Comparison of ENCODE assay signal across 2 cellular contexts in the genomic region with DNA sequence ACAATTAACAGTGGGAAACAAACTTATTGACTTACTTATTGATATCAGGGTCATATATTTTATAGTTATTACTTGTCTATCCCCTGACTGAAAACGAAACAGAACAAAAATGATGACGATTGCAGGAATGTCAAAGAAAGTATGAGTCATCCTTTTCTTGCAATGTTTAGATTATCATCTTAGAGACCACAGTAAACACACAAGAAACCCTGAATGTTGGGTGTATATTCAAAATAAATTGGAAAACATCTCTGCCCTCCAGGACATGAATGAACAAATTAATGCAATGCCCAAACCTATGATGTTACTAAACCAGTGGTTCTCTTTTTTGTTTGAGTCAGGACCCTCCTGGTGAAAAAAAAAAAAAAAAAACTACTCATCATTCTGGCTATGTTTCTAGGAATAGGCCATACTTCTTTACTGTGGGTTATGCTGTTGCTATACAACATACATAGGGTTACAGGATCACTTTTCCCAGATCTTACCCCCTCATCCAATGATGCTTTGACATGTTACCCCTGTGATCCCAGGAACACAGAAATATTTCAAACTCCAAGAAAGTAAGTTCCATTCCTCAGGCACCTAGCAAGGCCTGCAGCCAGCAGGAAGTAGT.
TF ChIP-seq lines count a peak whose summit lies in the region.

No MANE protein-coding gene starts in this region.

TF ChIP-seq in IMR-90, 13 proteins besides CTCF, POLR2A, EP300 and RAD21:
- TF ChIP-seq BHLHE40 (IDR thresholded peaks at IDR 0.05; ENCODE audit: low read depth, low read length) (peak; percentile 57; the same call in 1 of the 2 replicates), CHD1 (IDR thresholded peaks at IDR 0.05; ENCODE audit: low read depth, low read length) (no peak), MXI1 (IDR thresholded peaks at IDR 0.05; ENCODE audit: borderline replicate concordance, low read depth, low read length) (no peak), RFX5 (IDR thresholded peaks at IDR 0.05; ENCODE audit: low read depth, low read length) (no peak), RCOR1 (IDR thresholded peaks at IDR 0.05; ENCODE audit: insufficient replicate concordance, low read length) (no peak), NFE2L2 (IDR thresholded peaks at IDR 0.05; ENCODE audit: low read depth, low read length) (peak; percentile 76; the same call in 1 of the 2 replicates), MAZ (IDR thresholded peaks at IDR 0.05; ENCODE audit: borderline replicate concordance, low read depth, low read length) (no peak), MAFK (IDR thresholded peaks at IDR 0.05; ENCODE audit: low read depth, low read length) (peak; percentile 98), FOS (IDR thresholded peaks at IDR 0.05; ENCODE audit: low read depth, low read length) (peak; percentile 100), CEBPB (IDR thresholded peaks at IDR 0.05; ENCODE audit: low read depth, low read length) (peak; percentile 67), SMC3 (IDR thresholded peaks at IDR 0.05; ENCODE audit: low read depth, low read length) (no peak)
- TF ChIP-seq, protein P1, sequence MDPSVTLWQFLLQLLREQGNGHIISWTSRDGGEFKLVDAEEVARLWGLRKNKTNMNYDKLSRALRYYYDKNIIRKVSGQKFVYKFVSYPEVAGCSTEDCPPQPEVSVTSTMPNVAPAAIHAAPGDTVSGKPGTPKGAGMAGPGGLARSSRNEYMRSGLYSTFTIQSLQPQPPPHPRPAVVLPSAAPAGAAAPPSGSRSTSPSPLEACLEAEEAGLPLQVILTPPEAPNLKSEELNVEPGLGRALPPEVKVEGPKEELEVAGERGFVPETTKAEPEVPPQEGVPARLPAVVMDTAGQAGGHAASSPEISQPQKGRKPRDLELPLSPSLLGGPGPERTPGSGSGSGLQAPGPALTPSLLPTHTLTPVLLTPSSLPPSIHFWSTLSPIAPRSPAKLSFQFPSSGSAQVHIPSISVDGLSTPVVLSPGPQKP (IDR thresholded peaks at IDR 0.05; ENCODE audit: borderline replicate concordance, low read depth, low read length) = no peak
- TF ChIP-seq, protein P2, sequence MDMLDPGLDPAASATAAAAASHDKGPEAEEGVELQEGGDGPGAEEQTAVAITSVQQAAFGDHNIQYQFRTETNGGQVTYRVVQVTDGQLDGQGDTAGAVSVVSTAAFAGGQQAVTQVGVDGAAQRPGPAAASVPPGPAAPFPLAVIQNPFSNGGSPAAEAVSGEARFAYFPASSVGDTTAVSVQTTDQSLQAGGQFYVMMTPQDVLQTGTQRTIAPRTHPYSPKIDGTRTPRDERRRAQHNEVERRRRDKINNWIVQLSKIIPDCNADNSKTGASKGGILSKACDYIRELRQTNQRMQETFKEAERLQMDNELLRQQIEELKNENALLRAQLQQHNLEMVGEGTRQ (IDR thresholded peaks at IDR 0.05; ENCODE audit: low read depth, low read length) = no peak

TF ChIP-seq in HepG2, 621 proteins besides CTCF, POLR2A, EP300 and RAD21:
- TF ChIP-seq ZNF329 (CRISPR knock-in tag; IDR thresholded peaks at IDR 0.05; ENCODE audit: low read depth) (no peak), THAP11 (CRISPR knock-in tag; IDR thresholded peaks at IDR 0.05) (no peak), MXD4 (CRISPR knock-in tag; IDR thresholded peaks at IDR 0.05) (no peak), FOXA1 (IDR thresholded peaks at IDR 0.05) (no peak), FOXA1 (CRISPR knock-in tag; IDR thresholded peaks at IDR 0.05) (no peak), SRSF9 (IDR thresholded peaks at IDR 0.05; ENCODE audit: borderline replicate concordance, insufficient read depth, low read depth, low read length, poor library complexity, severe bottlenecking) (no peak), REPIN1 (CRISPR knock-in tag; IDR thresholded peaks at IDR 0.05; ENCODE audit: borderline replicate concordance, low read depth) (no peak), ZNF230 (CRISPR knock-in tag; IDR thresholded peaks at IDR 0.05) (no peak), ZNF781 (CRISPR knock-in tag; IDR thresholded peaks at IDR 0.05; ENCODE audit: borderline replicate concordance, not compliant biosample characterization) (no peak), PAWR (CRISPR knock-in tag; IDR thresholded peaks at IDR 0.05; ENCODE audit: borderline replicate concordance) (no peak), TOE1 (CRISPR knock-in tag; IDR thresholded peaks at IDR 0.05) (no peak), FOSL1 (CRISPR knock-in tag; IDR thresholded peaks at IDR 0.05; ENCODE audit: borderline replicate concordance) (no peak), ZNF674 (CRISPR knock-in tag; IDR thresholded peaks at IDR 0.05; ENCODE audit: low read depth) (no peak), ATF7 (IDR thresholded peaks at IDR 0.05) (0 out of 2 replicates have a peak, but pooled peaks have one; percentile 3), ATF7 (CRISPR knock-in tag; IDR thresholded peaks at IDR 0.05) (no peak), ZC3H13 (CRISPR knock-in tag; IDR thresholded peaks at IDR 0.05) (no peak), MAFK (conservative IDR thresholded peaks at IDR 0.05 in 1 of 2, IDR thresholded peaks at IDR 0.05 in 1 of 2; ENCODE audit: low read length in 2 of 2) (peak; percentile 82 to 93), JUN (CRISPR knock-in tag; IDR thresholded peaks at IDR 0.05) (no peak), ZNF550 (CRISPR knock-in tag; IDR thresholded peaks at IDR 0.05; ENCODE audit: borderline replicate concordance) (no peak), MTF2 (CRISPR knock-in tag; IDR thresholded peaks at IDR 0.05; ENCODE audit: borderline replicate concordance) (no peak), MAFF (IDR thresholded peaks at IDR 0.05; ENCODE audit: low read depth, low read length) (peak; percentile 91), CREB1 (IDR thresholded peaks at IDR 0.05) (peak; percentile 67; the same call in 1 of the 2 replicates), CREB1 (CRISPR knock-in tag; IDR thresholded peaks at IDR 0.05) (no peak), ZNF644 (CRISPR knock-in tag; IDR thresholded peaks at IDR 0.05; ENCODE audit: low read depth) (no peak), BHLHE40 (IDR thresholded peaks at IDR 0.05; ENCODE audit: low read length) (no peak)
- TF ChIP-seq, protein P3, sequence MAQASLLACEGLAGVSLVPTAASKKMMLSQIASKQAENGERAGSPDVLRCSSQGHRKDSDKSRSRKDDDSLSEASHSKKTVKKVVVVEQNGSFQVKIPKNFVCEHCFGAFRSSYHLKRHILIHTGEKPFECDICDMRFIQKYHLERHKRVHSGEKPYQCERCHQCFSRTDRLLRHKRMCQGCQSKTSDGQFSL (CRISPR knock-in tag; IDR thresholded peaks at IDR 0.05) = no peak
- TF ChIP-seq, protein P4, sequence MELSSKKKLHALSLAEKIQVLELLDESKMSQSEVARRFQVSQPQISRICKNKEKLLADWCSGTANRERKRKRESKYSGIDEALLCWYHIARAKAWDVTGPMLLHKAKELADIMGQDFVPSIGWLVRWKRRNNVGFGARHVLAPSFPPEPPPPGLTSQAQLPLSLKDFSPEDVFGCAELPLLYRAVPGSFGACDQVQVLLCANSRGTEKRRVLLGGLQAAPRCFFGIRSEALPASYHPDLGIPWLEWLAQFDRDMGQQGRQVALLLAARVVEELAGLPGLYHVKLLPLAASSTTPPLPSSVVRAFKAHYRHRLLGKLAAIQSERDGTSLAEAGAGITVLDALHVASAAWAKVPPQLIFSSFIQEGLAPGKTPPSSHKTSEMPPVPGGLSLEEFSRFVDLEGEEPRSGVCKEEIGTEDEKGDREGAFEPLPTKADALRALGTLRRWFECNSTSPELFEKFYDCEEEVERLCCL (CRISPR knock-in tag; IDR thresholded peaks at IDR 0.05; ENCODE audit: borderline replicate concordance) = no peak
- TF ChIP-seq, protein P5, sequence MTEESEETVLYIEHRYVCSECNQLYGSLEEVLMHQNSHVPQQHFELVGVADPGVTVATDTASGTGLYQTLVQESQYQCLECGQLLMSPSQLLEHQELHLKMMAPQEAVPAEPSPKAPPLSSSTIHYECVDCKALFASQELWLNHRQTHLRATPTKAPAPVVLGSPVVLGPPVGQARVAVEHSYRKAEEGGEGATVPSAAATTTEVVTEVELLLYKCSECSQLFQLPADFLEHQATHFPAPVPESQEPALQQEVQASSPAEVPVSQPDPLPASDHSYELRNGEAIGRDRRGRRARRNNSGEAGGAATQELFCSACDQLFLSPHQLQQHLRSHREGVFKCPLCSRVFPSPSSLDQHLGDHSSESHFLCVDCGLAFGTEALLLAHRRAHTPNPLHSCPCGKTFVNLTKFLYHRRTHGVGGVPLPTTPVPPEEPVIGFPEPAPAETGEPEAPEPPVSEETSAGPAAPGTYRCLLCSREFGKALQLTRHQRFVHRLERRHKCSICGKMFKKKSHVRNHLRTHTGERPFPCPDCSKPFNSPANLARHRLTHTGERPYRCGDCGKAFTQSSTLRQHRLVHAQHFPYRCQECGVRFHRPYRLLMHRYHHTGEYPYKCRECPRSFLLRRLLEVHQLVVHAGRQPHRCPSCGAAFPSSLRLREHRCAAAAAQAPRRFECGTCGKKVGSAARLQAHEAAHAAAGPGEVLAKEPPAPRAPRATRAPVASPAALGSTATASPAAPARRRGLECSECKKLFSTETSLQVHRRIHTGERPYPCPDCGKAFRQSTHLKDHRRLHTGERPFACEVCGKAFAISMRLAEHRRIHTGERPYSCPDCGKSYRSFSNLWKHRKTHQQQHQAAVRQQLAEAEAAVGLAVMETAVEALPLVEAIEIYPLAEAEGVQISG (CRISPR knock-in tag; IDR thresholded peaks at IDR 0.05) = no peak
- TF ChIP-seq, protein P6, sequence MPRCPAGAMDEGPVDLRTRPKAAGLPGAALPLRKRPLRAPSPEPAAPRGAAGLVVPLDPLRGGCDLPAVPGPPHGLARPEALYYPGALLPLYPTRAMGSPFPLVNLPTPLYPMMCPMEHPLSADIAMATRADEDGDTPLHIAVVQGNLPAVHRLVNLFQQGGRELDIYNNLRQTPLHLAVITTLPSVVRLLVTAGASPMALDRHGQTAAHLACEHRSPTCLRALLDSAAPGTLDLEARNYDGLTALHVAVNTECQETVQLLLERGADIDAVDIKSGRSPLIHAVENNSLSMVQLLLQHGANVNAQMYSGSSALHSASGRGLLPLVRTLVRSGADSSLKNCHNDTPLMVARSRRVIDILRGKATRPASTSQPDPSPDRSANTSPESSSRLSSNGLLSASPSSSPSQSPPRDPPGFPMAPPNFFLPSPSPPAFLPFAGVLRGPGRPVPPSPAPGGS (CRISPR knock-in tag; IDR thresholded peaks at IDR 0.05) = no peak
- TF ChIP-seq, protein P7, sequence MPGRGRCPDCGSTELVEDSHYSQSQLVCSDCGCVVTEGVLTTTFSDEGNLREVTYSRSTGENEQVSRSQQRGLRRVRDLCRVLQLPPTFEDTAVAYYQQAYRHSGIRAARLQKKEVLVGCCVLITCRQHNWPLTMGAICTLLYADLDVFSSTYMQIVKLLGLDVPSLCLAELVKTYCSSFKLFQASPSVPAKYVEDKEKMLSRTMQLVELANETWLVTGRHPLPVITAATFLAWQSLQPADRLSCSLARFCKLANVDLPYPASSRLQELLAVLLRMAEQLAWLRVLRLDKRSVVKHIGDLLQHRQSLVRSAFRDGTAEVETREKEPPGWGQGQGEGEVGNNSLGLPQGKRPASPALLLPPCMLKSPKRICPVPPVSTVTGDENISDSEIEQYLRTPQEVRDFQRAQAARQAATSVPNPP (CRISPR knock-in tag; IDR thresholded peaks at IDR 0.05) = no peak
- TF ChIP-seq, protein P8, sequence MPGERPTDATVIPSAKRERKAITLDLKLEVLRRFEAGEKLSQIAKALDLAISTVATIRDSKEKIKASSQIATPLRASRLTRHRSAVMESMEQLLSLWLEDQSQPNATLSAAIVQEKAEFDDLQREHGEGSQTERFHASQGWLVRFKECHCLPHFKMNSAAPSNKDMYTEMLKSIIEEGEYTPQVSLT (CRISPR knock-in tag; IDR thresholded peaks at IDR 0.05; ENCODE audit: borderline replicate concordance, low read depth) = no peak
- TF ChIP-seq, protein P9, sequence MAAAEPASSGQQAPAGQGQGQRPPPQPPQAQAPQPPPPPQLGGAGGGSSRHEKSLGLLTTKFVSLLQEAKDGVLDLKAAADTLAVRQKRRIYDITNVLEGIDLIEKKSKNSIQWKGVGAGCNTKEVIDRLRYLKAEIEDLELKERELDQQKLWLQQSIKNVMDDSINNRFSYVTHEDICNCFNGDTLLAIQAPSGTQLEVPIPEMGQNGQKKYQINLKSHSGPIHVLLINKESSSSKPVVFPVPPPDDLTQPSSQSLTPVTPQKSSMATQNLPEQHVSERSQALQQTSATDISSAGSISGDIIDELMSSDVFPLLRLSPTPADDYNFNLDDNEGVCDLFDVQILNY (CRISPR knock-in tag; conservative IDR thresholded peaks at IDR 0.05) = no peak
